2 cellular contexts compared by ENCODE assay signal in genomic region chr14:30227436-30227835, GRCh38.
TF ChIP-seq lines count a peak whose summit lies in the region.

No MANE protein-coding gene starts in this region.

TF ChIP-seq in endothelial cell of umbilical vein, 7 proteins besides CTCF, POLR2A, EP300 and RAD21:
- TF ChIP-seq GATA2 (IDR thresholded peaks at IDR 0.05; ENCODE audit: insufficient read depth, insufficient read length, low read depth, low read length) = no peak
- no peak for TF ChIP-seq MYC (IDR thresholded peaks at IDR 0.05; ENCODE audit: low read depth, low read length)
- no peak for TF ChIP-seq JUN (IDR thresholded peaks at IDR 0.05; ENCODE audit: borderline replicate concordance, insufficient read depth, insufficient read length, low read depth)
- TF ChIP-seq FOS (IDR thresholded peaks at IDR 0.05; ENCODE audit: borderline replicate concordance, insufficient read depth, low read length) = no peak
- TF ChIP-seq EZH2 (IDR thresholded peaks at IDR 0.05; ENCODE audit: borderline replicate concordance, low read depth, low read length, severe bottlenecking) = no peak
- no peak for TF ChIP-seq POLR2AphosphoS5 (IDR thresholded peaks at IDR 0.05; ENCODE audit: insufficient read depth, low read depth, low read length)
- TF ChIP-seq, protein P1, sequence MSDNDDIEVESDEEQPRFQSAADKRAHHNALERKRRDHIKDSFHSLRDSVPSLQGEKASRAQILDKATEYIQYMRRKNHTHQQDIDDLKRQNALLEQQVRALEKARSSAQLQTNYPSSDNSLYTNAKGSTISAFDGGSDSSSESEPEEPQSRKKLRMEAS (IDR thresholded peaks at IDR 0.05; ENCODE audit: insufficient read depth, insufficient read length) = no peak

TF ChIP-seq in GM12891, 5 proteins besides CTCF, POLR2A, EP300 and RAD21:
- TF ChIP-seq POLR2AphosphoS5 (IDR thresholded peaks at IDR 0.05; ENCODE audit: low read depth, low read length) = no peak
- no peak for TF ChIP-seq PAX5 (IDR thresholded peaks at IDR 0.05; ENCODE audit: insufficient read depth, low read length, severe bottlenecking)
- no peak for TF ChIP-seq POU2F2 (IDR thresholded peaks at IDR 0.05; ENCODE audit: low read depth, low read length)
- TF ChIP-seq TAF1 (IDR thresholded peaks at IDR 0.05; ENCODE audit: low read depth, low read length) = no peak
- no peak for TF ChIP-seq SPI1 (IDR thresholded peaks at IDR 0.05; ENCODE audit: low read depth, low read length)
TF ChIP-seq in GM12891: peak in this region for 0.
